Comparison of ENCODE assay signal across 1 cellular context in genomic region chr10:14583252-14583651, GRCh38.
TF ChIP-seq lines count a peak whose summit lies in the region.

No MANE protein-coding gene starts in this region.

TF ChIP-seq in IMR-90, 13 proteins besides CTCF, POLR2A, EP300 and RAD21 (continued from another document):
- TF ChIP-seq ELK1 (IDR thresholded peaks at IDR 0.05; ENCODE audit: borderline replicate concordance, low read depth, low read length) (no peak), CEBPB (IDR thresholded peaks at IDR 0.05; ENCODE audit: low read depth, low read length) (no peak), NFE2L2 (IDR thresholded peaks at IDR 0.05; ENCODE audit: low read depth, low read length) (no peak), RCOR1 (IDR thresholded peaks at IDR 0.05; ENCODE audit: insufficient replicate concordance, low read length) (no peak), MAFK (IDR thresholded peaks at IDR 0.05; ENCODE audit: low read depth, low read length) (no peak)
